21 cellular contexts compared by ENCODE assay signal in genomic region chr16:68280160-68280559, GRCh38. TPM values are rescaled to one million over a fixed set of nuclear protein-coding genes. Genes with fewer than 3 reads are reported as not detected.
DNase-seq lines count a peak whose midpoint lies in the region; ATAC-seq and TF ChIP-seq lines count a peak whose summit lies in the region.
"Had no signal": no experiment of that assay in that cellular context is flagged by ENCODE, and none has a peak within 500 bp of the region (broad histone marks: within the 10 kb centered on the region; RNA-seq: fewer than 3 reads in every experiment).

No MANE protein-coding gene starts in this region.

- H3K27ac ChIP-seq in CD4-positive, CD25-positive, alpha-beta regulatory T cell (ENCODE audit: insufficient read depth, low read length, poor library complexity, severe bottlenecking) = peak overlapping the region; percentile 58
- H3K27ac ChIP-seq in CD8-positive, alpha-beta T cell (ENCODE audit: low read depth, low read length) = no peak overlapping the region
- peak overlapping the region; percentile 68 for H3K27ac ChIP-seq in naive thymus-derived CD4-positive, alpha-beta T cell (ENCODE audit: low read depth, low read length)
- H3K27ac ChIP-seq: GM23248 had no signal

- peaks cover 47% of the 10 kb centered on the region for H3K36me3 Mint-ChIP-seq in CD4-positive, CD25-positive, alpha-beta regulatory T cell
- H3K36me3 Mint-ChIP-seq in CD8-positive, alpha-beta T cell = peaks cover 47% of the 10 kb centered on the region
- H3K36me3 Mint-ChIP-seq in activated CD8-positive, alpha-beta T cell treated with anti-CD3 and anti-CD28 coated beads for 36 hours (ENCODE audit: low read depth) = peaks cover 57% of the 10 kb centered on the region
- peaks cover 10 to 54% (median 34%) of the 10 kb centered on the region in 5 donors for H3K36me3 Mint-ChIP-seq in naive thymus-derived CD4-positive, alpha-beta T cell
- H3K36me3 Mint-ChIP-seq in progenitor cell of endocrine pancreas (ENCODE audit: insufficient read depth) = no peaks in the 10 kb centered on the region

- H3K4me3 ChIP-seq in CD4-positive, CD25-positive, alpha-beta regulatory T cell (ENCODE audit: low read depth, low read length) = no peak overlapping the region
- H3K4me3 ChIP-seq in CD8-positive, alpha-beta T cell (ENCODE audit: low read depth, low read length) = no peak overlapping the region
- no peak overlapping the region for H3K4me3 ChIP-seq in naive thymus-derived CD4-positive, alpha-beta T cell (ENCODE audit: low read length)
- H3K4me3 ChIP-seq: GM23248, right atrium auricular region had no signal

- TF ChIP-seq CTCF in CD8-positive, alpha-beta T cell (IDR thresholded peaks at IDR 0.05) = no peak
- TF ChIP-seq CTCF in activated CD8-positive, alpha-beta T cell treated with anti-CD3 and anti-CD28 coated beads for 36 hours (IDR thresholded peaks at IDR 0.05) = no peak
- no peak for TF ChIP-seq CTCF in progenitor cell of endocrine pancreas (IDR thresholded peaks at IDR 0.05; ENCODE audit: unreplicated experiment)

- H3K27ac Mint-ChIP-seq in CD4-positive, CD25-positive, alpha-beta regulatory T cell = peak overlapping the region; percentile 90 to 97 (median 92)
- H3K27ac Mint-ChIP-seq in CD8-positive, alpha-beta T cell = peak overlapping the region; percentile 88
- H3K27ac Mint-ChIP-seq in activated CD8-positive, alpha-beta T cell treated with anti-CD3 and anti-CD28 coated beads for 36 hours = peak overlapping the region; percentile 60
- peak overlapping the region; percentile 84 to 98 (median 91) for H3K27ac Mint-ChIP-seq in naive thymus-derived CD4-positive, alpha-beta T cell
- no peak overlapping the region for H3K27ac Mint-ChIP-seq in progenitor cell of endocrine pancreas

- intact Hi-C loops in CD8-positive, alpha-beta T cell (cut with DNase I, micrococcal nuclease) = no loop called here
- intact Hi-C loops in activated CD8-positive, alpha-beta T cell treated with anti-CD3 and anti-CD28 coated beads for 36 hours (cut with micrococcal nuclease) = no loop called here
- intact Hi-C loops in naive thymus-derived CD4-positive, alpha-beta T cell (cut with micrococcal nuclease) = loop anchor here in 1 of 2 donors (10.0 kb wide), 1 partner anchor 715 kb away; the partner anchor contains the start of gene CTCF

- DNase-seq in CD4-positive, CD25-positive, alpha-beta regulatory T cell = no peak
- DNase-seq in CD8-positive, alpha-beta T cell = no peak
- no peak for DNase-seq in activated CD8-positive, alpha-beta T cell treated with anti-CD3 and anti-CD28 coated beads for 36 hours
- no peak for DNase-seq in naive thymus-derived CD4-positive, alpha-beta T cell
- DNase-seq in progenitor cell of endocrine pancreas (ENCODE audit: low spot score, unreplicated experiment) (no peak), islet precursor cell (no peak)
- DNase-seq: activated T-cell treated with anti-CD3 and anti-CD28 coated beads, Interleukin-2, amount 50 U/mL, for 48 hours; aorta; Calu3; GM23248; Kasumi-1; NCI-H1092 treated with DMSO at 0.1 percent for 48 hours; NCI-H2081; NK-92 treated with Interleukin-12 subunit alpha and Interleukin-12 subunit beta, amount 100 ng/mL, for 24 hours; nucleus accumbens; RPMI8226; stimulated activated CD4-positive, alpha-beta T cell treated with anti-CD3 and anti-CD28 coated beads, Interleukin-15, amount 100 ng/mL, for 24 hours had no signal

- H3K27me3 Mint-ChIP-seq in CD4-positive, CD25-positive, alpha-beta regulatory T cell = no peaks in the 10 kb centered on the region
- H3K27me3 Mint-ChIP-seq in CD8-positive, alpha-beta T cell (ENCODE audit: low read depth) = no peaks in the 10 kb centered on the region
- no peaks in the 10 kb centered on the region for H3K27me3 Mint-ChIP-seq in activated CD8-positive, alpha-beta T cell treated with anti-CD3 and anti-CD28 coated beads for 36 hours
- H3K27me3 Mint-ChIP-seq in naive thymus-derived CD4-positive, alpha-beta T cell = no peaks in the 10 kb centered on the region
- H3K27me3 Mint-ChIP-seq in progenitor cell of endocrine pancreas = no peaks in the 10 kb centered on the region

- no peaks in the 10 kb centered on the region for H3K9me3 Mint-ChIP-seq in CD4-positive, CD25-positive, alpha-beta regulatory T cell
- no peaks in the 10 kb centered on the region for H3K9me3 Mint-ChIP-seq in CD8-positive, alpha-beta T cell
- H3K9me3 Mint-ChIP-seq in activated CD8-positive, alpha-beta T cell treated with anti-CD3 and anti-CD28 coated beads for 36 hours = no peaks in the 10 kb centered on the region
- H3K9me3 Mint-ChIP-seq in naive thymus-derived CD4-positive, alpha-beta T cell = peaks cover 0 to 2% (median 0%) of the 10 kb centered on the region in 11 donors
- H3K9me3 Mint-ChIP-seq in progenitor cell of endocrine pancreas (ENCODE audit: low read depth) = no peaks in the 10 kb centered on the region

- ATAC-seq in CD4-positive, CD25-positive, alpha-beta regulatory T cell (ENCODE audit: low read depth in 2 of 2) = no peak
- ATAC-seq in CD8-positive, alpha-beta T cell = no peak
- ATAC-seq in activated CD8-positive, alpha-beta T cell treated with anti-CD3 and anti-CD28 coated beads for 36 hours = no peak
- ATAC-seq in naive thymus-derived CD4-positive, alpha-beta T cell = no peak
- ATAC-seq in HG03442 (IDR thresholded peaks at IDR 0.05; ENCODE audit: unreplicated experiment) (no peak), HG02973 (IDR thresholded peaks at IDR 0.05; ENCODE audit: unreplicated experiment) (no peak)
- ATAC-seq: SK-N-SH treated with all-trans-retinoic acid at 6 μM for 48 hours had no signal

- no peaks in the 10 kb centered on the region for H3K9me3 ChIP-seq in CD4-positive, CD25-positive, alpha-beta regulatory T cell (ENCODE audit: control insufficient read depth in 2 of 2, low read length in 2 of 2)
- no peaks in the 10 kb centered on the region for H3K9me3 ChIP-seq in CD8-positive, alpha-beta T cell (ENCODE audit: low read length)
- no peaks in the 10 kb centered on the region for H3K9me3 ChIP-seq in naive thymus-derived CD4-positive, alpha-beta T cell (ENCODE audit: control insufficient read depth in 2 of 3, low read length in 3 of 3)
- H3K9me3 ChIP-seq: right atrium auricular region had no signal

- H3K36me3 ChIP-seq in CD4-positive, CD25-positive, alpha-beta regulatory T cell (ENCODE audit: control insufficient read depth, insufficient read depth, low read length) = peaks cover 11% of the 10 kb centered on the region
- H3K36me3 ChIP-seq in CD8-positive, alpha-beta T cell (ENCODE audit: insufficient read depth, low read length) = no peaks in the 10 kb centered on the region
- peaks cover 0 to 9% (median 0%) of the 10 kb centered on the region in 3 experiments for H3K36me3 ChIP-seq in naive thymus-derived CD4-positive, alpha-beta T cell (ENCODE audit: control insufficient read depth in 2 of 3, insufficient read depth in 3 of 3, low read length in 3 of 3)

- POLR2A ChIA-PET in CD8-positive, alpha-beta T cell (lab: Charles Lee) = interaction anchor here (0.7 to 3.7 kb wide), 2 partner anchors 16 to 20 kb away, joined by 4 to 15 read pairs; partner anchors contain the start of gene SLC7A6
- POLR2A ChIA-PET in activated CD8-positive, alpha-beta T cell treated with anti-CD3 and anti-CD28 coated beads for 36 hours (lab: Charles Lee) = interaction anchor here (1.0 to 2.0 kb wide), 6 partner anchors 10 to 16 kb away, joined by 4 to 14 read pairs (median 7); partner anchors contain the start of gene SLC7A6
- POLR2A ChIA-PET in naive thymus-derived CD4-positive, alpha-beta T cell (lab: Charles Lee) = interaction anchor here (0.6 to 25.4 kb wide), 12 partner anchors 8 to 1704 kb away, joined by 3 to 531 read pairs (median 6); partner anchors contain the start of genes PRMT7, SLC7A6 and SLC7A6OS

- CTCF ChIA-PET in CD8-positive, alpha-beta T cell (lab: Charles Lee) = interaction anchor here (1.1 to 20.0 kb wide), 4 partner anchors 11 to 31 kb away, joined by 3 to 332 read pairs (median 7); partner anchors contain the start of genes PRMT7, SLC7A6 and SLC7A6OS
- CTCF ChIA-PET in activated CD8-positive, alpha-beta T cell treated with anti-CD3 and anti-CD28 coated beads for 36 hours (lab: Charles Lee) = interaction anchor here (1.0 to 18.9 kb wide), 6 partner anchors 10 to 48 kb away, joined by 3 to 260 read pairs (median 6); partner anchors contain the start of gene SLC7A6
- CTCF ChIA-PET in naive thymus-derived CD4-positive, alpha-beta T cell (lab: Charles Lee) = interaction anchor here (0.8 to 27.4 kb wide), 3 partner anchors 19 to 48 kb away, joined by 3 to 317 read pairs (median 6); partner anchors contain the start of genes PRMT7, SLC7A6 and SLC7A6OS

- peaks cover 83% of the 10 kb centered on the region for H3K4me1 ChIP-seq in CD4-positive, CD25-positive, alpha-beta regulatory T cell (ENCODE audit: control insufficient read depth, insufficient read depth, low read length, poor library complexity, severe bottlenecking)
- peaks cover 79% of the 10 kb centered on the region for H3K4me1 ChIP-seq in CD8-positive, alpha-beta T cell (ENCODE audit: insufficient read depth, low read length)
- H3K4me1 ChIP-seq in naive thymus-derived CD4-positive, alpha-beta T cell (ENCODE audit: control insufficient read depth in 2 of 2, insufficient read depth in 2 of 2, low read length in 2 of 2) = peaks cover 52 to 83% of the 10 kb centered on the region in 2 donors

- H3K27me3 ChIP-seq in CD4-positive, CD25-positive, alpha-beta regulatory T cell (ENCODE audit: control insufficient read depth, insufficient read depth, low read length) = no peaks in the 10 kb centered on the region
- H3K27me3 ChIP-seq in CD8-positive, alpha-beta T cell (ENCODE audit: insufficient read depth, low read length) = no peaks in the 10 kb centered on the region
- H3K27me3 ChIP-seq in naive thymus-derived CD4-positive, alpha-beta T cell (ENCODE audit: control insufficient read depth in 2 of 2, insufficient read depth in 2 of 2, low read length in 2 of 2) = no peaks in the 10 kb centered on the region
- H3K27me3 ChIP-seq: right atrium auricular region had no signal

- H3K4me1 Mint-ChIP-seq in CD4-positive, CD25-positive, alpha-beta regulatory T cell = peaks cover 31 to 79% (median 59%) of the 10 kb centered on the region in 4 donors
- H3K4me1 Mint-ChIP-seq in CD8-positive, alpha-beta T cell (ENCODE audit: low read depth) = peaks cover 72% of the 10 kb centered on the region
- peaks cover 71% of the 10 kb centered on the region for H3K4me1 Mint-ChIP-seq in activated CD8-positive, alpha-beta T cell treated with anti-CD3 and anti-CD28 coated beads for 36 hours (ENCODE audit: low read depth)
- H3K4me1 Mint-ChIP-seq in naive thymus-derived CD4-positive, alpha-beta T cell = peaks cover 56 to 84% (median 75%) of the 10 kb centered on the region in 7 donors
- H3K4me1 Mint-ChIP-seq in progenitor cell of endocrine pancreas (ENCODE audit: low read depth) = peaks cover 13% of the 10 kb centered on the region

- H3K4me3 Mint-ChIP-seq in CD4-positive, CD25-positive, alpha-beta regulatory T cell = peak overlapping the region in 3 of 4 donors; percentile 52 to 70 (median 52)
- peak overlapping the region; percentile 46 for H3K4me3 Mint-ChIP-seq in CD8-positive, alpha-beta T cell
- no peak overlapping the region for H3K4me3 Mint-ChIP-seq in activated CD8-positive, alpha-beta T cell treated with anti-CD3 and anti-CD28 coated beads for 36 hours
- peak overlapping the region; percentile 58 to 87 (median 69) for H3K4me3 Mint-ChIP-seq in naive thymus-derived CD4-positive, alpha-beta T cell
- H3K4me3 Mint-ChIP-seq in progenitor cell of endocrine pancreas (ENCODE audit: low read depth) = no peak overlapping the region

RNA-seq across cellular contexts. Expression of gene SLC7A6, which starts 15.8 kb away (rescaled TPM):
- total RNA-seq in CD4-positive, CD25-positive, alpha-beta regulatory T cell = 141 TPM
- 10 to 100 TPM; 10.7 to 21.4 (median 17.4) TPM for polyA plus RNA-seq in CD4-positive, CD25-positive, alpha-beta regulatory T cell
- 100 to 1,000 TPM; 115 to 119 TPM for total RNA-seq in CD8-positive, alpha-beta T cell
- 10 to 100 TPM; 73.8 to 76.9 TPM for total RNA-seq in activated CD8-positive, alpha-beta T cell treated with anti-CD3 and anti-CD28 coated beads for 36 hours
- 100 to 1,000 TPM; 112 to 248 (median 207) TPM for total RNA-seq in naive thymus-derived CD4-positive, alpha-beta T cell
- polyA plus RNA-seq in naive thymus-derived CD4-positive, alpha-beta T cell = 10 to 100 TPM; 29.3 to 31.1 TPM
- 11.3 and 11.6 TPM in 2 replicates for total RNA-seq in progenitor cell of endocrine pancreas

RNA-seq across cellular contexts. Expression of gene SLC7A6OS, which starts 30.6 kb away (rescaled TPM):
- 38.4 TPM for total RNA-seq in CD4-positive, CD25-positive, alpha-beta regulatory T cell
- polyA plus RNA-seq in CD4-positive, CD25-positive, alpha-beta regulatory T cell = 10 to 100 TPM; 23.7 to 28.0 (median 26.8) TPM
- 10 to 100 TPM; 39.4 to 44.2 TPM for total RNA-seq in CD8-positive, alpha-beta T cell
- total RNA-seq in activated CD8-positive, alpha-beta T cell treated with anti-CD3 and anti-CD28 coated beads for 36 hours = 10 to 100 TPM; 20.2 to 23.1 TPM
- total RNA-seq in naive thymus-derived CD4-positive, alpha-beta T cell = 10 to 100 TPM; 31.4 to 50.3 (median 34.8) TPM
- polyA plus RNA-seq in naive thymus-derived CD4-positive, alpha-beta T cell = 10 to 100 TPM; 22.1 to 35.6 TPM
- total RNA-seq in progenitor cell of endocrine pancreas = 23.9 and 25.9 TPM in 2 replicates

RNA-seq across cellular contexts. Expression of gene PRMT7, which starts 30.7 kb away (rescaled TPM):
- 53.8 TPM for total RNA-seq in CD4-positive, CD25-positive, alpha-beta regulatory T cell
- 10 to 100 TPM; 32.4 to 34.8 (median 34.1) TPM for polyA plus RNA-seq in CD4-positive, CD25-positive, alpha-beta regulatory T cell
- total RNA-seq in CD8-positive, alpha-beta T cell = 10 to 100 TPM; 53.8 to 58.7 TPM
- 10 to 100 TPM; 67.4 to 78.4 TPM for total RNA-seq in activated CD8-positive, alpha-beta T cell treated with anti-CD3 and anti-CD28 coated beads for 36 hours
- 10 to 100 TPM; 60.8 to 95.1 (median 89.4) TPM for total RNA-seq in naive thymus-derived CD4-positive, alpha-beta T cell
- polyA plus RNA-seq in naive thymus-derived CD4-positive, alpha-beta T cell = 10 to 100 TPM; 42.5 to 47.6 TPM
- total RNA-seq in progenitor cell of endocrine pancreas = 60.0 and 70.5 TPM in 2 replicates

RNA-seq across cellular contexts. Expression of gene PLA2G15, which starts 35.0 kb away (rescaled TPM):
- total RNA-seq in CD4-positive, CD25-positive, alpha-beta regulatory T cell = 9.4 TPM
- 10 to 100 TPM in 1 of 4 donors, 1 to 10 TPM in 3; 7.5 to 10.3 (median 8.8) TPM for polyA plus RNA-seq in CD4-positive, CD25-positive, alpha-beta regulatory T cell
- 1 to 10 TPM; 5.1 to 6.0 TPM for total RNA-seq in CD8-positive, alpha-beta T cell
- total RNA-seq in activated CD8-positive, alpha-beta T cell treated with anti-CD3 and anti-CD28 coated beads for 36 hours = 1 to 10 TPM; 6.7 to 6.8 TPM
- 10 to 100 TPM in 2 of 5 experiments, 1 to 10 TPM in 3; 8.5 to 16.8 (median 9.9) TPM for total RNA-seq in naive thymus-derived CD4-positive, alpha-beta T cell
- polyA plus RNA-seq in naive thymus-derived CD4-positive, alpha-beta T cell = 10 to 100 TPM in 1 of 2 donors, 1 to 10 TPM in 1; 6.8 to 15.6 TPM
- total RNA-seq in progenitor cell of endocrine pancreas = 18.8 and 20.9 TPM in 2 replicates

RNA-seq across cellular contexts. Expression of gene ESRP2, which starts 44.2 kb away (rescaled TPM):
- not detected for total RNA-seq in CD4-positive, CD25-positive, alpha-beta regulatory T cell
- polyA plus RNA-seq in CD4-positive, CD25-positive, alpha-beta regulatory T cell = under 1 TPM; 0.10 to 0.99 (median 0.33) TPM
- total RNA-seq in CD8-positive, alpha-beta T cell = not detected
- under 1 TPM; 0.65 to 0.77 TPM for total RNA-seq in activated CD8-positive, alpha-beta T cell treated with anti-CD3 and anti-CD28 coated beads for 36 hours
- total RNA-seq in naive thymus-derived CD4-positive, alpha-beta T cell = not detected
- polyA plus RNA-seq in naive thymus-derived CD4-positive, alpha-beta T cell = under 1 TPM; 0.11 to 0.29 TPM
- 82.3 and 88.6 TPM in 2 replicates for total RNA-seq in progenitor cell of endocrine pancreas

Comparison
In these comparisons a context has a peak if more than half of its experiments do, and no peak if none do; other contexts are left out.
1. H3K4me3 Mint-ChIP-seq: peak in CD4-positive, CD25-positive, alpha-beta regulatory T cell (3 of 4), CD8-positive, alpha-beta T cell (single experiment) and naive thymus-derived CD4-positive, alpha-beta T cell (10 of 10); none in activated CD8-positive, alpha-beta T cell treated with anti-CD3 and anti-CD28 coated beads for 36 hours (single experiment) and progenitor cell of endocrine pancreas (single experiment).